ENCODE assay signal across 38 cellular contexts in the genomic region with DNA sequence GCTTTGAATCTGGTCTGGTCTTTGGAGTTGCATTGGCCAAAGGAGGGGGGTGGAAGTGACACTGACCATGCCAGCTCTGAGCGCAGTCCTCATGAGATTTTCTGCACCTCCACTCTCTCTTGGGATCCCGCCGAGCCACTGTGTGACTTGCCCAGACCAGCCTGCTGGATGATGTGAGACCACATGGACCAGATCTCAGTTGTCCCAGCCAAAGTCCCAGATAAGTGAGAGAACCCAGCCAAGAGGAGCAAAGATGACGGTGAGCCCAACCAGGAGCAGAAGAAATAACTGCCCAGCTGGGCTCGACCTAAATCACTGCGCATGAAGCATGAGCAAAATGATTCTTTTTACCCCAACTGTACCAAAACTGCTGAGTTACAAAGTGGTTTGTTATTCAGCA.
"Had no signal": no experiment of that assay in that cellular context is flagged by ENCODE, and none has a peak within 500 bp of the region (broad histone marks: within the 10 kb centered on the region; RNA-seq: fewer than 3 reads in every experiment).

No MANE protein-coding gene starts in this region.

- H3K27me3 ChIP-seq: adrenal gland, ascending aorta, body of pancreas, brain microvascular endothelial cell, breast epithelium, cardiac muscle cell had no signal

- H3K4me1 Mint-ChIP-seq: activated naive CD4-positive, alpha-beta T cell treated with anti-CD3 and anti-CD28 coated beads, Interleukin-2, amount 10 ng/mL, durations not matched to agents 7 days and 5 days; activated naive CD4-positive, alpha-beta T cell treated with anti-CD3 and anti-CD28 coated beads, Interleukin-2, amount 50 U/mL, for 24 hours; activated naive CD8-positive, alpha-beta T cell treated with anti-CD3 and anti-CD28 coated beads for 36 hours; activated naive CD8-positive, alpha-beta T cell treated with anti-CD3 and anti-CD28 coated beads, Interleukin-2, amount 10 ng/mL, durations not matched to agents 7 days and 5 days; activated naive CD8-positive, alpha-beta T cell treated with anti-CD3 and anti-CD28 coated beads, Interleukin-2, amount 50 U/mL, for 24 hours; activated T-helper 17 cell treated with anti-CD3 and anti-CD28 coated beads, Interleukin-2, amount 50 U/mL, for 72 hours; brain; central memory CD8-positive, alpha-beta T cell had no signal

- H3K4me1 ChIP-seq: adrenal gland, body of pancreas, breast epithelium had no signal

- H3K27me3 Mint-ChIP-seq: activated naive CD4-positive, alpha-beta T cell treated with anti-CD3 and anti-CD28 coated beads, Interleukin-2, amount 10 ng/mL, durations not matched to agents 7 days and 5 days; activated naive CD8-positive, alpha-beta T cell treated with anti-CD3 and anti-CD28 coated beads, Interleukin-2, amount 50 U/mL, for 24 hours; activated T-helper 17 cell treated with anti-CD3 and anti-CD28 coated beads, Interleukin-2, amount 50 U/mL, for 72 hours; brain; central memory CD8-positive, alpha-beta T cell had no signal

- H3K36me3 Mint-ChIP-seq: activated naive CD4-positive, alpha-beta T cell treated with anti-CD3 and anti-CD28 coated beads, Interleukin-2, amount 10 ng/mL, durations not matched to agents 7 days and 5 days; activated naive CD4-positive, alpha-beta T cell treated with anti-CD3 and anti-CD28 coated beads, Interleukin-2, amount 50 U/mL, for 24 hours; activated naive CD4-positive, alpha-beta T cell treated with anti-CD3 and anti-CD28 coated beads, Interleukin-2, amount 50 U/mL, for 72 hours; activated naive CD8-positive, alpha-beta T cell; activated naive CD8-positive, alpha-beta T cell treated with anti-CD3 and anti-CD28 coated beads for 36 hours; activated naive CD8-positive, alpha-beta T cell treated with anti-CD3 and anti-CD28 coated beads, Interleukin-2, amount 10 ng/mL, durations not matched to agents 7 days and 5 days; brain had no signal

- ATAC-seq: activated naive CD4-positive, alpha-beta T cell treated with anti-CD3 and anti-CD28 coated beads, Interleukin-2, amount 50 U/mL, for 72 hours; activated naive CD8-positive, alpha-beta T cell treated with anti-CD3 and anti-CD28 coated beads, Interleukin-2, amount 50 U/mL, for 24 hours; activated T-cell treated with anti-CD3 and anti-CD28 coated beads, Interleukin-2, amount 50 U/mL, for 4 hours; activated T-cell treated with anti-CD3 and anti-CD28 coated beads, Interleukin-2, amount 50 U/mL, for 72 hours; activated T-helper 17 cell treated with anti-CD3 and anti-CD28 coated beads, Interleukin-2, amount 50 U/mL, for 72 hours; body of pancreas had no signal

- H3K4me3 ChIP-seq: adrenal gland, ascending aorta, body of pancreas, breast epithelium, cardiac muscle cell had no signal

- H3K36me3 ChIP-seq: adrenal gland, ascending aorta, brain microvascular endothelial cell, breast epithelium, cardiac muscle cell had no signal

- DNase-seq: activated effector memory CD4-positive, alpha-beta T cell treated with anti-CD3 and anti-CD28 coated beads, Interleukin-2, amount 50 U/mL, for 16 hours; activated effector memory CD4-positive, alpha-beta T cell treated with Interleukin-2 at 50 U/mL for 16 hours; activated gamma-delta T cell; activated gamma-delta T cell treated with Interleukin-2 at 50 U/mL for 16 hours; activated naive CD4-positive, alpha-beta T cell; activated naive CD4-positive, alpha-beta T cell treated with anti-CD3 and anti-CD28 coated beads for 36 hours; activated naive CD4-positive, alpha-beta T cell treated with anti-CD3 and anti-CD28 coated beads, Interleukin-2, amount 10 ng/mL, durations not matched to agents 7 days and 5 days; activated naive CD4-positive, alpha-beta T cell treated with anti-CD3 and anti-CD28 coated beads, Interleukin-2, amount 50 U/mL, for 16 hours; activated naive CD4-positive, alpha-beta T cell treated with Interleukin-2 at 50 U/mL for 16 hours; activated naive CD8-positive, alpha-beta T cell treated with anti-CD3 and anti-CD28 coated beads for 36 hours; activated naive CD8-positive, alpha-beta T cell treated with anti-CD3 and anti-CD28 coated beads, Interleukin-2, amount 10 ng/mL, durations not matched to agents 7 days and 5 days; activated naive CD8-positive, alpha-beta T cell treated with anti-CD3 and anti-CD28 coated beads, Interleukin-2, amount 50 U/mL, for 24 hours; activated T-cell treated with anti-CD3 and anti-CD28 coated beads for 4 hours; activated T-cell treated with anti-CD3 and anti-CD28 coated beads, Interleukin-2, amount 50 U/mL, for 1 hour; activated T-cell treated with anti-CD3 and anti-CD28 coated beads, Interleukin-2, amount 50 U/mL, for 24 hours; activated T-cell treated with anti-CD3 and anti-CD28 coated beads, Interleukin-2, amount 50 U/mL, for 4 hours; activated T-cell treated with anti-CD3 and anti-CD28 coated beads, Interleukin-2, amount 50 U/mL, for 48 hours; activated T-cell treated with anti-CD3 and anti-CD28 coated beads, Interleukin-2, amount 50 U/mL, for 72 hours; adrenal gland; amniotic stem cell; amygdala; anterior cingulate cortex; body of pancreas; brain microvascular endothelial cell; caudate nucleus; central memory CD4-positive, alpha-beta T cell; cerebellar nuclear complex had no signal

- H3K27ac Mint-ChIP-seq: activated naive CD4-positive, alpha-beta T cell treated with anti-CD3 and anti-CD28 coated beads for 36 hours; activated naive CD4-positive, alpha-beta T cell treated with anti-CD3 and anti-CD28 coated beads, Interleukin-2, amount 10 ng/mL, durations not matched to agents 7 days and 5 days; activated naive CD4-positive, alpha-beta T cell treated with anti-CD3 and anti-CD28 coated beads, Interleukin-2, amount 50 U/mL, for 24 hours; activated naive CD4-positive, alpha-beta T cell treated with anti-CD3 and anti-CD28 coated beads, Interleukin-2, amount 50 U/mL, for 72 hours; activated naive CD8-positive, alpha-beta T cell; activated naive CD8-positive, alpha-beta T cell treated with anti-CD3 and anti-CD28 coated beads for 36 hours; activated naive CD8-positive, alpha-beta T cell treated with anti-CD3 and anti-CD28 coated beads, Interleukin-2, amount 10 ng/mL, durations not matched to agents 7 days and 5 days; activated naive CD8-positive, alpha-beta T cell treated with anti-CD3 and anti-CD28 coated beads, Interleukin-2, amount 50 U/mL, for 24 hours; activated T-cell treated with anti-CD3 and anti-CD28 coated beads, Interleukin-2, amount 50 U/mL, for 24 hours; activated T-cell treated with anti-CD3 and anti-CD28 coated beads, Interleukin-2, amount 50 U/mL, for 72 hours; activated T-helper 1 cell treated with anti-CD3 and anti-CD28 coated beads, Interleukin-12 subunit alpha, Interleukin-12 subunit beta, Interleukin-2, Interleukin-4 antibody, amounts not matched to agents 30 ng/mL and 10 ng/mL and 1 ng/mL, durations not matched to agents 14 hours and 24 hours and 36 hours; activated T-helper 17 cell treated with anti-CD3 and anti-CD28 coated beads, Interleukin-2, amount 50 U/mL, for 72 hours; activated T-helper 2 cell treated with anti-CD3 and anti-CD28 coated beads, Interferon-gamma antibody, Interleukin-2, Interleukin-4, amounts not matched to agents 10 μg/mL and 5 μg/mL and 100 μg/mL, durations not matched to agents 14 hours and 24 hours and 36 hours; brain had no signal

- H3K27ac ChIP-seq: adrenal gland, body of pancreas, brain microvascular endothelial cell, breast epithelium, cardiac muscle cell had no signal

- H3K4me3 Mint-ChIP-seq: activated naive CD4-positive, alpha-beta T cell treated with anti-CD3 and anti-CD28 coated beads for 36 hours; activated naive CD4-positive, alpha-beta T cell treated with anti-CD3 and anti-CD28 coated beads, Interleukin-2, amount 10 ng/mL, durations not matched to agents 7 days and 5 days; activated naive CD4-positive, alpha-beta T cell treated with anti-CD3 and anti-CD28 coated beads, Interleukin-2, amount 50 U/mL, for 24 hours; activated naive CD8-positive, alpha-beta T cell; activated naive CD8-positive, alpha-beta T cell treated with anti-CD3 and anti-CD28 coated beads for 36 hours; activated naive CD8-positive, alpha-beta T cell treated with anti-CD3 and anti-CD28 coated beads, Interleukin-2, amount 10 ng/mL, durations not matched to agents 7 days and 5 days; activated naive CD8-positive, alpha-beta T cell treated with anti-CD3 and anti-CD28 coated beads, Interleukin-2, amount 50 U/mL, for 24 hours; activated T-cell treated with anti-CD3 and anti-CD28 coated beads, Interleukin-2, amount 50 U/mL, for 24 hours; activated T-cell treated with anti-CD3 and anti-CD28 coated beads, Interleukin-2, amount 50 U/mL, for 4 hours; activated T-cell treated with anti-CD3 and anti-CD28 coated beads, Interleukin-2, amount 50 U/mL, for 72 hours; activated T-helper 1 cell treated with anti-CD3 and anti-CD28 coated beads, Interleukin-12 subunit alpha, Interleukin-12 subunit beta, Interleukin-2, Interleukin-4 antibody, amounts not matched to agents 30 ng/mL and 10 ng/mL and 1 ng/mL, durations not matched to agents 14 hours and 24 hours and 36 hours; activated T-helper 17 cell treated with anti-CD3 and anti-CD28 coated beads, Interleukin-2, amount 50 U/mL, for 72 hours; brain; central memory CD8-positive, alpha-beta T cell had no signal

- H3K9me3 ChIP-seq: adrenal gland, body of pancreas, breast epithelium had no signal

- H3K9me3 Mint-ChIP-seq: activated naive CD4-positive, alpha-beta T cell treated with anti-CD3 and anti-CD28 coated beads, Interleukin-2, amount 50 U/mL, for 24 hours; activated naive CD8-positive, alpha-beta T cell treated with anti-CD3 and anti-CD28 coated beads, Interleukin-2, amount 10 ng/mL, durations not matched to agents 7 days and 5 days; activated naive CD8-positive, alpha-beta T cell treated with anti-CD3 and anti-CD28 coated beads, Interleukin-2, amount 50 U/mL, for 24 hours; activated T-helper 1 cell treated with anti-CD3 and anti-CD28 coated beads, Interleukin-12 subunit alpha, Interleukin-12 subunit beta, Interleukin-2, Interleukin-4 antibody, amounts not matched to agents 30 ng/mL and 10 ng/mL and 1 ng/mL, durations not matched to agents 14 hours and 24 hours and 36 hours had no signal
